Comparison of ENCODE assay signal across 1 cellular context in the genomic region with DNA sequence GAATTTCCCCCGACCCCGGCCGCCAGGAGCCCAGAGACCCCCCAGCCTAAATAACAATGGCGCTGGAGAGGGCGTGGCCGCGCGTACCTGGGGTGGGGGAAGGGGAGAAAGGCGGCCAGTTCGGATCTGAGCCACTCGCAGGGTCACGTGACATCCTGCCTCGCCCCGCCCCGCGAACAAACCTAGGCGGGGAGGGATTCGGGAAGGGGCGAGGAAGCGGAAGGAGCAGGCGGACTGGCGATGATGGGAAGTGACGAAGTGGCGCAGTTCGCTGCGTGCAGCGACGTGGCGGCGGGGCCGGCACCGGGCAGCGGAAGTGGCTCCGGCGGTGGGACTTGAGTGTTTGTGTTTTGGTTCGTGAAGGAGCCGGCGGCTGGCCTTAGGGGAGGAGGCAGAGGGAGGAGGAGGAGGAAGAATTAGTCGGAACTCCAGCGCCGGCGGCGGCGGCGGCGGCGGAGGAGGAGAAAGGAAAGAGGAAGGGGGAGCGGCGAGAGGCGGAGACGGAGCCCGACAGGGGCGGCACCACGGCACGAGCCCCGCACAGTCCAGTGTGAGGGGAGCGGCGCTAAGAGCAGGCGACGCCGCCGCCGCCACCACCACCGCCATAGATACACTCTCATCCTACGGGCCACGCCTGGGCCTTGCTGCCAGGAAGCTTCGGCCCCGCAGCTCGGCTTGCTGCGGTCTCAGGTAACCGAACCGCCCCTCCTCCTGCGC.
A peak's percentile ranks its signal among the peaks of the same experiment; 100 is the strongest.
TF ChIP-seq lines count a peak whose summit lies in the region.

A gene with protein sequence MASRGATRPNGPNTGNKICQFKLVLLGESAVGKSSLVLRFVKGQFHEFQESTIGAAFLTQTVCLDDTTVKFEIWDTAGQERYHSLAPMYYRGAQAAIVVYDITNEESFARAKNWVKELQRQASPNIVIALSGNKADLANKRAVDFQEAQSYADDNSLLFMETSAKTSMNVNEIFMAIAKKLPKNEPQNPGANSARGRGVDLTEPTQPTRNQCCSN (plus strand): TSS at position 266 of the 717 bp plus-strand sequence. CDS start 3,802 bp downstream, outside the sequence.

TF ChIP-seq in K562, 482 proteins besides CTCF, POLR2A, EP300 and RAD21 (continued from another document and continues in another):
- TF ChIP-seq CREB1 (IDR thresholded peaks at IDR 0.05) (peak; percentile 99), CREB1 (CRISPR knock-in tag; IDR thresholded peaks at IDR 0.05) (peak; percentile 94), MAFF (IDR thresholded peaks at IDR 0.05; ENCODE audit: low read length) (no peak), ZNF174 (CRISPR knock-in tag; IDR thresholded peaks at IDR 0.05) (no peak), TOE1 (IDR thresholded peaks at IDR 0.05; ENCODE audit: borderline replicate concordance) (peak; percentile 100), TOE1 (CRISPR knock-in tag; IDR thresholded peaks at IDR 0.05; ENCODE audit: borderline replicate concordance, low read depth) (no peak), BMI1 (IDR thresholded peaks at IDR 0.05; ENCODE audit: low read length) (no peak), GTF2F1 (IDR thresholded peaks at IDR 0.05; ENCODE audit: low read depth, low read length) (peak; percentile 79), NFXL1 (CRISPR knock-in tag; IDR thresholded peaks at IDR 0.05) (no peak), ZBTB8A (IDR thresholded peaks at IDR 0.05; ENCODE audit: partially characterized antibody) (no peak), DPF2 (IDR thresholded peaks at IDR 0.05) (peak; percentile 58; the same call in 1 of the 2 replicates), POLR2H (tag; IDR thresholded peaks at IDR 0.05; ENCODE audit: low read depth) (peak; percentile 91), FOXM1 (IDR thresholded peaks at IDR 0.05; ENCODE audit: low read depth) (peak; percentile 13; the same call in 1 of the 2 replicates), FOXM1 (CRISPR knock-in tag; IDR thresholded peaks at IDR 0.05; ENCODE audit: low read depth) (peak; percentile 90), NFIX (CRISPR knock-in tag; IDR thresholded peaks at IDR 0.05; ENCODE audit: low read depth) (no peak), ZNF408 (CRISPR knock-in tag; IDR thresholded peaks at IDR 0.05; ENCODE audit: low read depth) (no peak), SP2 (IDR thresholded peaks at IDR 0.05; ENCODE audit: extremely low read depth, low read depth, low read length, poor library complexity, severe bottlenecking) (no peak), RFX1 (IDR thresholded peaks at IDR 0.05) (no peak), RB1 (IDR thresholded peaks at IDR 0.05; ENCODE audit: low read depth) (peak; percentile 86), BDP1 (IDR thresholded peaks at IDR 0.05; ENCODE audit: insufficient read depth, insufficient read length) (no peak), STAT5B (CRISPR knock-in tag; IDR thresholded peaks at IDR 0.05) (no peak), TEAD4 (IDR thresholded peaks at IDR 0.05; ENCODE audit: low read length) (no peak), TEAD4 (CRISPR knock-in tag; IDR thresholded peaks at IDR 0.05; ENCODE audit: borderline replicate concordance) (peak; percentile 70; the same call in 1 of the 2 replicates), PRMT5 (CRISPR knock-in tag; IDR thresholded peaks at IDR 0.05) (no peak), KLF13 (tag; IDR thresholded peaks at IDR 0.05; ENCODE audit: borderline replicate concordance, low read depth) (peak; percentile 98), LCOR (CRISPR knock-in tag; IDR thresholded peaks at IDR 0.05) (peak; percentile 22; the same call in 1 of the 2 replicates), NFATC3 (IDR thresholded peaks at IDR 0.05) (no peak; the same call in 1 of the 2 replicates), BRF1 (IDR thresholded peaks at IDR 0.05; ENCODE audit: borderline replicate concordance, extremely low read depth, insufficient read length) (no peak), SRF (CRISPR knock-in tag; IDR thresholded peaks at IDR 0.05) (0 out of 4 replicates have a peak, but pooled peaks of 1 of the 2 experiments have one; percentile 45), FOSL1 (tag; conservative IDR thresholded peaks at IDR 0.05) (no peak), ETV1 (tag; conservative IDR thresholded peaks at IDR 0.05; ENCODE audit: low read depth) (peak; percentile 95), ETV5 (CRISPR knock-in tag; IDR thresholded peaks at IDR 0.05; ENCODE audit: low read depth) (peak; percentile 86), MTF1 (CRISPR knock-in tag; IDR thresholded peaks at IDR 0.05; ENCODE audit: borderline replicate concordance) (no peak), SUPT5H (IDR thresholded peaks at IDR 0.05) (peak; percentile 97), GATAD2A (IDR thresholded peaks at IDR 0.05) (peak; percentile 2; the same call in 1 of the 2 replicates), SAFB (IDR thresholded peaks at IDR 0.05; ENCODE audit: borderline replicate concordance, low read depth, low read length) (no peak; the same call in 1 of the 2 replicates), NCOA4 (IDR thresholded peaks at IDR 0.05; ENCODE audit: partially characterized antibody) (no peak)
- TF ChIP-seq, protein P1, sequence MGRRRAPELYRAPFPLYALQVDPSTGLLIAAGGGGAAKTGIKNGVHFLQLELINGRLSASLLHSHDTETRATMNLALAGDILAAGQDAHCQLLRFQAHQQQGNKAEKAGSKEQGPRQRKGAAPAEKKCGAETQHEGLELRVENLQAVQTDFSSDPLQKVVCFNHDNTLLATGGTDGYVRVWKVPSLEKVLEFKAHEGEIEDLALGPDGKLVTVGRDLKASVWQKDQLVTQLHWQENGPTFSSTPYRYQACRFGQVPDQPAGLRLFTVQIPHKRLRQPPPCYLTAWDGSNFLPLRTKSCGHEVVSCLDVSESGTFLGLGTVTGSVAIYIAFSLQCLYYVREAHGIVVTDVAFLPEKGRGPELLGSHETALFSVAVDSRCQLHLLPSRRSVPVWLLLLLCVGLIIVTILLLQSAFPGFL (CRISPR knock-in tag; IDR thresholded peaks at IDR 0.05): no peak
- TF ChIP-seq, protein P2, sequence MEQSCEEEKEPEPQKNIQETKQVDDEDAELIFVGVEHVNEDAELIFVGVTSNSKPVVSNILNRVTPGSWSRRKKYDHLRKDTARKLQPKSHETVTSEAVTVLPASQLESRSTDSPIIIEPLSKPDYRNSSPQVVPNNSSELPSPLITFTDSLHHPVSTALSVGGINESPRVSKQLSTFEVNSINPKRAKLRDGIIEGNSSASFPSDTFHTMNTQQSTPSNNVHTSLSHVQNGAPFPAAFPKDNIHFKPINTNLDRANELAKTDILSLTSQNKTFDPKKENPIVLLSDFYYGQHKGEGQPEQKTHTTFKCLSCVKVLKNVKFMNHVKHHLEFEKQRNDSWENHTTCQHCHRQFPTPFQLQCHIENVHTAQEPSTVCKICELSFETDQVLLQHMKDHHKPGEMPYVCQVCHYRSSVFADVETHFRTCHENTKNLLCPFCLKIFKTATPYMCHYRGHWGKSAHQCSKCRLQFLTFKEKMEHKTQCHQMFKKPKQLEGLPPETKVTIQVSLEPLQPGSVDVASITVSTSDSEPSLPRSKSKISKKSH (CRISPR knock-in tag; IDR thresholded peaks at IDR 0.05): no peak
- TF ChIP-seq, protein P3, sequence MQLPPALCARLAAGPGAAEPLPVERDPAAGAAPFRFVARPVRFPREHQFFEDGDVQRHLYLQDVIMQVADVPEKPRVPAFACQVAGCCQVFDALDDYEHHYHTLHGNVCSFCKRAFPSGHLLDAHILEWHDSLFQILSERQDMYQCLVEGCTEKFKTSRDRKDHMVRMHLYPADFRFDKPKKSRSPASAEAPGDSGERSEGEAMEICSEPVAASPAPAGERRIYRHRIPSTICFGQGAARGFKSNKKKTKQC (CRISPR knock-in tag; IDR thresholded peaks at IDR 0.05): peak; percentile 98
- TF ChIP-seq, protein P4, sequence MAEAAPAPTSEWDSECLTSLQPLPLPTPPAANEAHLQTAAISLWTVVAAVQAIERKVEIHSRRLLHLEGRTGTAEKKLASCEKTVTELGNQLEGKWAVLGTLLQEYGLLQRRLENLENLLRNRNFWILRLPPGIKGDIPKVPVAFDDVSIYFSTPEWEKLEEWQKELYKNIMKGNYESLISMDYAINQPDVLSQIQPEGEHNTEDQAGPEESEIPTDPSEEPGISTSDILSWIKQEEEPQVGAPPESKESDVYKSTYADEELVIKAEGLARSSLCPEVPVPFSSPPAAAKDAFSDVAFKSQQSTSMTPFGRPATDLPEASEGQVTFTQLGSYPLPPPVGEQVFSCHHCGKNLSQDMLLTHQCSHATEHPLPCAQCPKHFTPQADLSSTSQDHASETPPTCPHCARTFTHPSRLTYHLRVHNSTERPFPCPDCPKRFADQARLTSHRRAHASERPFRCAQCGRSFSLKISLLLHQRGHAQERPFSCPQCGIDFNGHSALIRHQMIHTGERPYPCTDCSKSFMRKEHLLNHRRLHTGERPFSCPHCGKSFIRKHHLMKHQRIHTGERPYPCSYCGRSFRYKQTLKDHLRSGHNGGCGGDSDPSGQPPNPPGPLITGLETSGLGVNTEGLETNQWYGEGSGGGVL (CRISPR knock-in tag; IDR thresholded peaks at IDR 0.05): no peak
- TF ChIP-seq, protein P5, sequence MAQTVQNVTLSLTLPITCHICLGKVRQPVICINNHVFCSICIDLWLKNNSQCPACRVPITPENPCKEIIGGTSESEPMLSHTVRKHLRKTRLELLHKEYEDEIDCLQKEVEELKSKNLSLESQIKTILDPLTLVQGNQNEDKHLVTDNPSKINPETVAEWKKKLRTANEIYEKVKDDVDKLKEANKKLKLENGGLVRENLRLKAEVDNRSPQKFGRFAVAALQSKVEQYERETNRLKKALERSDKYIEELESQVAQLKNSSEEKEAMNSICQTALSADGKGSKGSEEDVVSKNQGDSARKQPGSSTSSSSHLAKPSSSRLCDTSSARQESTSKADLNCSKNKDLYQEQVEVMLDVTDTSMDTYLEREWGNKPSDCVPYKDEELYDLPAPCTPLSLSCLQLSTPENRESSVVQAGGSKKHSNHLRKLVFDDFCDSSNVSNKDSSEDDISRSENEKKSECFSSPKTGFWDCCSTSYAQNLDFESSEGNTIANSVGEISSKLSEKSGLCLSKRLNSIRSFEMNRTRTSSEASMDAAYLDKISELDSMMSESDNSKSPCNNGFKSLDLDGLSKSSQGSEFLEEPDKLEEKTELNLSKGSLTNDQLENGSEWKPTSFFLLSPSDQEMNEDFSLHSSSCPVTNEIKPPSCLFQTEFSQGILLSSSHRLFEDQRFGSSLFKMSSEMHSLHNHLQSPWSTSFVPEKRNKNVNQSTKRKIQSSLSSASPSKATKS (CRISPR knock-in tag; IDR thresholded peaks at IDR 0.05): no peak
- TF ChIP-seq, protein P6, sequence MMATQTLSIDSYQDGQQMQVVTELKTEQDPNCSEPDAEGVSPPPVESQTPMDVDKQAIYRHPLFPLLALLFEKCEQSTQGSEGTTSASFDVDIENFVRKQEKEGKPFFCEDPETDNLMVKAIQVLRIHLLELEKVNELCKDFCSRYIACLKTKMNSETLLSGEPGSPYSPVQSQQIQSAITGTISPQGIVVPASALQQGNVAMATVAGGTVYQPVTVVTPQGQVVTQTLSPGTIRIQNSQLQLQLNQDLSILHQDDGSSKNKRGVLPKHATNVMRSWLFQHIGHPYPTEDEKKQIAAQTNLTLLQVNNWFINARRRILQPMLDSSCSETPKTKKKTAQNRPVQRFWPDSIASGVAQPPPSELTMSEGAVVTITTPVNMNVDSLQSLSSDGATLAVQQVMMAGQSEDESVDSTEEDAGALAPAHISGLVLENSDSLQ (IDR thresholded peaks at IDR 0.05): peak; percentile 77
- TF ChIP-seq, protein P7, sequence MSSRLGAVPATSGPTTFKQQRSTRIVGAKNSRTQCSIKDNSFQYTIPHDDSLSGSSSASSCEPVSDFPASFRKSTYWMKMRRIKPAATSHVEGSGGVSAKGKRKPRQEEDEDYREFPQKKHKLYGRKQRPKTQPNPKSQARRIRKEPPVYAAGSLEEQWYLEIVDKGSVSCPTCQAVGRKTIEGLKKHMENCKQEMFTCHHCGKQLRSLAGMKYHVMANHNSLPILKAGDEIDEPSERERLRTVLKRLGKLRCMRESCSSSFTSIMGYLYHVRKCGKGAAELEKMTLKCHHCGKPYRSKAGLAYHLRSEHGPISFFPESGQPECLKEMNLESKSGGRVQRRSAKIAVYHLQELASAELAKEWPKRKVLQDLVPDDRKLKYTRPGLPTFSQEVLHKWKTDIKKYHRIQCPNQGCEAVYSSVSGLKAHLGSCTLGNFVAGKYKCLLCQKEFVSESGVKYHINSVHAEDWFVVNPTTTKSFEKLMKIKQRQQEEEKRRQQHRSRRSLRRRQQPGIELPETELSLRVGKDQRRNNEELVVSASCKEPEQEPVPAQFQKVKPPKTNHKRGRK (tag; IDR thresholded peaks at IDR 0.05): no peak
- TF ChIP-seq, protein P8, sequence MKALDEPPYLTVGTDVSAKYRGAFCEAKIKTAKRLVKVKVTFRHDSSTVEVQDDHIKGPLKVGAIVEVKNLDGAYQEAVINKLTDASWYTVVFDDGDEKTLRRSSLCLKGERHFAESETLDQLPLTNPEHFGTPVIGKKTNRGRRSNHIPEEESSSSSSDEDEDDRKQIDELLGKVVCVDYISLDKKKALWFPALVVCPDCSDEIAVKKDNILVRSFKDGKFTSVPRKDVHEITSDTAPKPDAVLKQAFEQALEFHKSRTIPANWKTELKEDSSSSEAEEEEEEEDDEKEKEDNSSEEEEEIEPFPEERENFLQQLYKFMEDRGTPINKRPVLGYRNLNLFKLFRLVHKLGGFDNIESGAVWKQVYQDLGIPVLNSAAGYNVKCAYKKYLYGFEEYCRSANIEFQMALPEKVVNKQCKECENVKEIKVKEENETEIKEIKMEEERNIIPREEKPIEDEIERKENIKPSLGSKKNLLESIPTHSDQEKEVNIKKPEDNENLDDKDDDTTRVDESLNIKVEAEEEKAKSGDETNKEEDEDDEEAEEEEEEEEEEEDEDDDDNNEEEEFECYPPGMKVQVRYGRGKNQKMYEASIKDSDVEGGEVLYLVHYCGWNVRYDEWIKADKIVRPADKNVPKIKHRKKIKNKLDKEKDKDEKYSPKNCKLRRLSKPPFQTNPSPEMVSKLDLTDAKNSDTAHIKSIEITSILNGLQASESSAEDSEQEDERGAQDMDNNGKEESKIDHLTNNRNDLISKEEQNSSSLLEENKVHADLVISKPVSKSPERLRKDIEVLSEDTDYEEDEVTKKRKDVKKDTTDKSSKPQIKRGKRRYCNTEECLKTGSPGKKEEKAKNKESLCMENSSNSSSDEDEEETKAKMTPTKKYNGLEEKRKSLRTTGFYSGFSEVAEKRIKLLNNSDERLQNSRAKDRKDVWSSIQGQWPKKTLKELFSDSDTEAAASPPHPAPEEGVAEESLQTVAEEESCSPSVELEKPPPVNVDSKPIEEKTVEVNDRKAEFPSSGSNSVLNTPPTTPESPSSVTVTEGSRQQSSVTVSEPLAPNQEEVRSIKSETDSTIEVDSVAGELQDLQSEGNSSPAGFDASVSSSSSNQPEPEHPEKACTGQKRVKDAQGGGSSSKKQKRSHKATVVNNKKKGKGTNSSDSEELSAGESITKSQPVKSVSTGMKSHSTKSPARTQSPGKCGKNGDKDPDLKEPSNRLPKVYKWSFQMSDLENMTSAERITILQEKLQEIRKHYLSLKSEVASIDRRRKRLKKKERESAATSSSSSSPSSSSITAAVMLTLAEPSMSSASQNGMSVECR (CRISPR knock-in tag; IDR thresholded peaks at IDR 0.05): peak; percentile 89
- TF ChIP-seq, protein P9, sequence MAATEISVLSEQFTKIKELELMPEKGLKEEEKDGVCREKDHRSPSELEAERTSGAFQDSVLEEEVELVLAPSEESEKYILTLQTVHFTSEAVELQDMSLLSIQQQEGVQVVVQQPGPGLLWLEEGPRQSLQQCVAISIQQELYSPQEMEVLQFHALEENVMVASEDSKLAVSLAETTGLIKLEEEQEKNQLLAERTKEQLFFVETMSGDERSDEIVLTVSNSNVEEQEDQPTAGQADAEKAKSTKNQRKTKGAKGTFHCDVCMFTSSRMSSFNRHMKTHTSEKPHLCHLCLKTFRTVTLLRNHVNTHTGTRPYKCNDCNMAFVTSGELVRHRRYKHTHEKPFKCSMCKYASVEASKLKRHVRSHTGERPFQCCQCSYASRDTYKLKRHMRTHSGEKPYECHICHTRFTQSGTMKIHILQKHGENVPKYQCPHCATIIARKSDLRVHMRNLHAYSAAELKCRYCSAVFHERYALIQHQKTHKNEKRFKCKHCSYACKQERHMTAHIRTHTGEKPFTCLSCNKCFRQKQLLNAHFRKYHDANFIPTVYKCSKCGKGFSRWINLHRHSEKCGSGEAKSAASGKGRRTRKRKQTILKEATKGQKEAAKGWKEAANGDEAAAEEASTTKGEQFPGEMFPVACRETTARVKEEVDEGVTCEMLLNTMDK (IDR thresholded peaks at IDR 0.05; ENCODE audit: borderline replicate concordance, insufficient read depth, low read depth, low read length, poor library complexity, severe bottlenecking): no peak
